8 cellular contexts compared by ENCODE assay signal in the genomic region with DNA sequence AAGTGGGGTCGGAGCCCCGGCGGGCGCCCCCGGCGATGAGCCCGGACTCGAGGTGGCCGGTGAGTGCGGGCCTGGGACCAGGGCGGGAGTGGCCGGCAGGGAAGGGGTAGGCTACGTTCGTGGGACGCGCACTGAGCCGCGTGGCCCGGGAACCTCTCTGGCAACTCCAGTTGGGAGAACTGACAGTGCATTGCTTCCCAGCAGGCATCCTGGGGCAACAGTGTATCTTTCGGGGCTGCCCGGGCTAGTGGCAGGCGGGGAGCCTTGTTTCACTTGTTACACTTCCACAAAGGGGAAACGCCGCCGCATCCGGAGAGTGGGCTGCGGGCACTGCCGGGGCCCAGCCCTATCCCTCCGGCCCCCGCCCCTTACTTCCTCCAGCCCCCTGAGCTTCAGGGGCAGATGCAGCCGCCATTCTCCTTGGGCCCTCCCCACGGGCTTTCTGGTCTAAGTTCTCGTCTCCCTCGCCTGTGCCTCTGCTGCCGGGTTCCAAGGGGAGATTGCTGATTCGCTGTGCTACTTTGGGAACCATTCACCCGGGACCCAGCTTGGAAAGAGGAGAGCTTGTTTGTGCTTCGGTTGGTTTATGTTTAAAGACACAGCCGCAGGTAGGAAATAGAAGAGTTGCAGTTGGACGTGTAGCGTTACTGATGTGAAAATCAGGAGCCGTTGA. TPM values are rescaled to one million over a fixed set of nuclear protein-coding genes. Genes with fewer than 3 reads are reported as not detected.
A peak's percentile ranks its signal among the peaks of the same experiment; 100 is the strongest.
DNase-seq lines count a peak whose midpoint lies in the region; ATAC-seq and TF ChIP-seq lines count a peak whose summit lies in the region.

No MANE protein-coding gene starts in this region.

- peak; percentile 39 for DNase-seq in MV-4-11 (lab: John Stamatoyannopoulos, UW)
- peak; percentile 79 for DNase-seq in activated effector memory CD4-positive, alpha-beta T cell treated with anti-CD3 and anti-CD28 coated beads, Interleukin-2, amount 50 U/mL, for 16 hours
- peak; percentile 62 for DNase-seq in Right ventricle myocardium superior
- DNase-seq in progenitor cell of endocrine pancreas (ENCODE audit: low spot score, unreplicated experiment): no peak
- no peak for DNase-seq in G401 (ENCODE audit: low spot score)
- DNase-seq in cerebellar nuclear complex (lab: John Stamatoyannopoulos, UW): no peak

- H3K9me3 ChIP-seq in BLaER1: no peaks in the 10 kb centered on the region

- H3K4me1 Mint-ChIP-seq in progenitor cell of endocrine pancreas (ENCODE audit: low read depth): peaks cover 13% of the 10 kb centered on the region

- peaks cover 2% of the 10 kb centered on the region for H3K36me3 Mint-ChIP-seq in progenitor cell of endocrine pancreas (ENCODE audit: insufficient read depth)

- peaks cover 55% of the 10 kb centered on the region for H4K20me1 ChIP-seq in BLaER1

- H3K4me3 ChIP-seq in BLaER1: peak overlapping the region; percentile 99

- H3K4me3 Mint-ChIP-seq in progenitor cell of endocrine pancreas (ENCODE audit: low read depth): peak overlapping the region; percentile 96

- TF ChIP-seq CTCF in progenitor cell of endocrine pancreas (IDR thresholded peaks at IDR 0.05; ENCODE audit: unreplicated experiment): no peak

- intact Hi-C loops in Right ventricle myocardium superior (cut with DNase I): no loop called here

- peaks cover 8% of the 10 kb centered on the region for H3K27me3 Mint-ChIP-seq in progenitor cell of endocrine pancreas

- H3K27me3 ChIP-seq in BLaER1: no peaks in the 10 kb centered on the region

- H3K27ac Mint-ChIP-seq in progenitor cell of endocrine pancreas: peak overlapping the region; percentile 88

- in situ Hi-C loops in G401 (cut with HindIII; ENCODE audit: low sequenced_read_pairs): no loop called here

- H3K36me3 ChIP-seq in BLaER1: peaks cover 43% of the 10 kb centered on the region

- H3K27ac ChIP-seq in BLaER1: peak overlapping the region; percentile 100

- peaks cover 36% of the 10 kb centered on the region for H3K4me1 ChIP-seq in BLaER1

- H3K4me2 ChIP-seq in BLaER1: peak overlapping the region; percentile 87

- ATAC-seq in GM21515 (IDR thresholded peaks at IDR 0.05; ENCODE audit: unreplicated experiment) (peak; percentile 10), Right ventricle myocardium superior (ENCODE audit: poor library complexity) (no peak)

- H3K9me3 Mint-ChIP-seq in progenitor cell of endocrine pancreas (ENCODE audit: low read depth): no peaks in the 10 kb centered on the region

- H3K9ac ChIP-seq in BLaER1: peak overlapping the region; percentile 100

RNA-seq across cellular contexts. Expression of gene BRPF1, which starts 0.7 kb away (rescaled TPM):
- 7.5 TPM for total RNA-seq in Right ventricle myocardium superior
- 25.2 and 25.6 TPM in 2 replicates for total RNA-seq in progenitor cell of endocrine pancreas
- total RNA-seq in G401 (2014; rRNA removed; shearing (Covaris generic)): 18.5 and 23.7 TPM in 2 replicates

RNA-seq across cellular contexts. Expression of gene OGG1, which starts 17.5 kb away (rescaled TPM):
- total RNA-seq in Right ventricle myocardium superior: 8.3 TPM
- 46.3 and 47.7 TPM in 2 replicates for total RNA-seq in progenitor cell of endocrine pancreas
- 32.1 and 35.3 TPM in 2 replicates for total RNA-seq in G401 (2014; rRNA removed; shearing (Covaris generic))

RNA-seq across cellular contexts. Expression of gene CPNE9, which starts 28.6 kb away (rescaled TPM):
- total RNA-seq in Right ventricle myocardium superior (not detected), progenitor cell of endocrine pancreas (0.47 and 0.69 TPM in 2 replicates)
- total RNA-seq in G401 (2014; rRNA removed; shearing (Covaris generic)): 0.80 and 3.9 TPM in 2 replicates

RNA-seq across cellular contexts. Expression of gene CAMK1, which starts 37.5 kb away (rescaled TPM):
- total RNA-seq in Right ventricle myocardium superior: 12.4 TPM
- total RNA-seq in progenitor cell of endocrine pancreas: 16.9 and 17.1 TPM in 2 replicates
- not detected in 2 replicates for total RNA-seq in G401 (2014; rRNA removed; shearing (Covaris generic))

Comparison
In these comparisons a context has a peak if more than half of its experiments do, and no peak if none do; other contexts are left out.
1. DNase-seq: peak in MV-4-11 (single experiment), activated effector memory CD4-positive, alpha-beta T cell treated with anti-CD3 and anti-CD28 coated beads, Interleukin-2, amount 50 U/mL, for 16 hours (single experiment) and Right ventricle myocardium superior (single experiment); none in progenitor cell of endocrine pancreas (single experiment), G401 (single experiment) and cerebellar nuclear complex (0 of 2).